ENCODE assay signal across 1 cellular context in genomic region chr17:7843536-7844291, GRCh38.
TF ChIP-seq lines count a peak whose summit lies in the region.

No MANE protein-coding gene starts in this region.

TF ChIP-seq in GM12878, 131 proteins besides CTCF, POLR2A, EP300 and RAD21 (continued from another document and continues in another):
- TF ChIP-seq REST (IDR thresholded peaks at IDR 0.05; ENCODE audit: low read depth, low read length) (no peak), LARP7 (IDR thresholded peaks at IDR 0.05) (no peak), ZBTB33 (IDR thresholded peaks at IDR 0.05) (no peak), POLR2AphosphoS5 (IDR thresholded peaks at IDR 0.05; ENCODE audit: low read length) (no peak), BCL11A (IDR thresholded peaks at IDR 0.05; ENCODE audit: low read depth, low read length) (no peak; the same call in 1 of the 2 replicates), ZNF622 (IDR thresholded peaks at IDR 0.05) (no peak), PAX8 (IDR thresholded peaks at IDR 0.05) (no peak), IRF5 (IDR thresholded peaks at IDR 0.05; ENCODE audit: borderline replicate concordance) (no peak), ZNF592 (IDR thresholded peaks at IDR 0.05) (no peak), RB1 (IDR thresholded peaks at IDR 0.05; ENCODE audit: borderline replicate concordance) (no peak), SREBF1 (IDR thresholded peaks at IDR 0.05; ENCODE audit: low read length) (no peak), ZNF24 (IDR thresholded peaks at IDR 0.05) (no peak), SMAD1 (IDR thresholded peaks at IDR 0.05; ENCODE audit: low read depth, partially characterized antibody) (no peak), E4F1 (IDR thresholded peaks at IDR 0.05; ENCODE audit: borderline replicate concordance, partially characterized antibody) (no peak), IKZF1 (conservative IDR thresholded peaks at IDR 0.05) (peak; percentile 39), MYC (IDR thresholded peaks at IDR 0.05; ENCODE audit: insufficient read depth, insufficient read length, insufficient replicate concordance, low read length, severe bottlenecking) (peak; percentile 79), RCOR1 (conservative IDR thresholded peaks at IDR 0.05; ENCODE audit: low read depth, low read length) (no peak), E2F8 (IDR thresholded peaks at IDR 0.05; ENCODE audit: low read depth, partially characterized antibody) (peak; percentile 36), ASH2L (IDR thresholded peaks at IDR 0.05; ENCODE audit: borderline replicate concordance, low read depth) (peak; percentile 71; the same call in 1 of the 2 replicates), FOXM1 (IDR thresholded peaks at IDR 0.05; ENCODE audit: low read depth, low read length) (no peak), PRDM15 (CRISPR knock-in tag; IDR thresholded peaks at IDR 0.05) (no peak), NR2F1 (conservative IDR thresholded peaks at IDR 0.05) (no peak), KDM1A (IDR thresholded peaks at IDR 0.05; ENCODE audit: borderline replicate concordance) (no peak), SMC3 (IDR thresholded peaks at IDR 0.05; ENCODE audit: borderline replicate concordance, low read length) (no peak), TCF7 (IDR thresholded peaks at IDR 0.05; ENCODE audit: borderline replicate concordance) (no peak), PKNOX1 (IDR thresholded peaks at IDR 0.05) (0 out of 2 replicates have a peak, but pooled peaks have one; percentile 4), YY1 (IDR thresholded peaks at IDR 0.05; ENCODE audit: low read depth, low read length) (no peak), ZZZ3 (IDR thresholded peaks at IDR 0.05; ENCODE audit: control insufficient read depth, insufficient read length, low read depth) (no peak), EGR1 (IDR thresholded peaks at IDR 0.05; ENCODE audit: borderline replicate concordance in 1 of 2, low read depth in 2 of 2, low read length in 2 of 2) (peak in 1 of 2 experiments; percentile 84; a peak in 2 of 3 replicates), ATF7 (IDR thresholded peaks at IDR 0.05; ENCODE audit: low read depth) (peak; percentile 95), IKZF2 (IDR thresholded peaks at IDR 0.05) (peak; percentile 75 to 78), BRCA1 (IDR thresholded peaks at IDR 0.05; ENCODE audit: low read depth, low read length) (no peak), TCF3 (IDR thresholded peaks at IDR 0.05; ENCODE audit: borderline replicate concordance, insufficient read depth, low read depth, low read length) (peak; percentile 75; the same call in 1 of the 2 replicates)
